Comparison of ENCODE assay signal across 8 cellular contexts in the genomic region with DNA sequence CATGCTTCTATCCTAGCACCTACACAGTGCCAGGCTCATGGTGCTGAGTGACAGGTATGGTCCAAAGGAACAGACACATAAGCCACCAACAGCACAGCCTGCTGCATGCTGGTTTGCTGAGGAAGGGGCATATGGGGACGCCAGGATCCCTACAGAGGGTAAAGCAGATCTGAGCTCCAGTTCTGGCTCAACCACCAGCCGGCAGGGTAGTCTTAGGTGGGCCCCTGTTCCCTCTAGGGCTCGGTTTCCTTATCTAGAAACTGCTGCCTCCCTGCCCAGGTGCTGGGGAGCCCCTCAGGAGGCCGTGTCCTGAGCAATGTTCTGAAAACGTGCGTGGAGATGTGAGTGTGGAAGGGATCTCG. TPM values are rescaled to one million over a fixed set of nuclear protein-coding genes. Genes with fewer than 3 reads are reported as not detected.
DNase-seq lines count a peak whose midpoint lies in the region; ATAC-seq and TF ChIP-seq lines count a peak whose summit lies in the region.

No MANE protein-coding gene starts in this region.

- H3K4me1 Mint-ChIP-seq in endodermal cell (peaks cover 53% of the 10 kb centered on the region), neural progenitor cell (peaks cover 79% of the 10 kb centered on the region)

- H3K27ac ChIP-seq in Panc1 (ENCODE audit: low read length) (peak overlapping the region; percentile 95), endodermal cell (ENCODE audit: low read depth, low read length) (peak overlapping the region; percentile 95), neural progenitor cell (no peak overlapping the region)

- peaks cover 43% of the 10 kb centered on the region for H3K27me3 Mint-ChIP-seq in endodermal cell (ENCODE audit: insufficient read depth)
- peaks cover 12% of the 10 kb centered on the region for H3K27me3 Mint-ChIP-seq in neural progenitor cell (ENCODE audit: insufficient read depth, low read depth)

- 52 to 71% methylated on average over 4 to 7 of the region's 7 CpGs for WGBS in endodermal cell (ENCODE audit: insufficient coverage in 1 of 2, insufficient read length in 1 of 2), 2 experiments

- no peaks in the 10 kb centered on the region for H3K79me2 ChIP-seq in neural progenitor cell (ENCODE audit: low read depth)

- CTCF ChIA-PET in Panc1 (lab: Charles Lee), result interaction anchor here (0.6 to 0.9 kb wide), 2 partner anchors 16 to 17 kb away, joined by 3 read pairs; no protein-coding TSS in a partner anchor

- no peak overlapping the region for H2AFZ ChIP-seq in neural progenitor cell (replicated peaks)

- H3K4me3 ChIP-seq in AG10803 (ENCODE audit: low read length) (peak overlapping the region; percentile 24; the same call in 1 of the 2 replicates), Panc1 (ENCODE audit: low read depth in 2 of 2, low read length in 2 of 2) (no peak overlapping the region), endodermal cell (ENCODE audit: low read length) (no peak overlapping the region), neural progenitor cell (no peak overlapping the region)

- POLR2A ChIA-PET in Panc1 (lab: Charles Lee), result interaction anchor here (0.8 kb wide), 1 partner anchor 116 kb away, joined by 5 read pairs; no protein-coding TSS in a partner anchor

- H3K36me3 Mint-ChIP-seq in endodermal cell (ENCODE audit: low read depth) (peaks cover 23% of the 10 kb centered on the region), neural progenitor cell (peaks cover 35% of the 10 kb centered on the region)

- H3K9me3 Mint-ChIP-seq in endodermal cell (peaks cover 8% of the 10 kb centered on the region), neural progenitor cell (no peaks in the 10 kb centered on the region)

- H4K20me1 ChIP-seq in neural progenitor cell (ENCODE audit: low read depth), result no peaks in the 10 kb centered on the region

- DNase-seq in AG10803 (ENCODE audit: low read depth) (no peak), Panc1 (ENCODE audit: low read depth, low spot score) (no peak), endodermal cell (no peak), neural progenitor cell (ENCODE audit: low spot score) (no peak), C1 segment of cervical spinal cord (lab: John Stamatoyannopoulos, UW) (no peak), NCI-H526 (lab: John Stamatoyannopoulos, UW) (no peak), NCI-H524 treated with DMSO at 0.1 percent for 48 hours (lab: John Stamatoyannopoulos, UW) (no peak)

- peak overlapping the region; percentile 17 for H3K4me3 Mint-ChIP-seq in endodermal cell
- H3K4me3 Mint-ChIP-seq in neural progenitor cell, result peak overlapping the region; percentile 73

- H3K27ac Mint-ChIP-seq in endodermal cell, result peak overlapping the region; percentile 75
- H3K27ac Mint-ChIP-seq in neural progenitor cell, result peak overlapping the region; percentile 88

- peaks cover 73% of the 10 kb centered on the region for H3K4me1 ChIP-seq in Panc1 (ENCODE audit: control insufficient read depth, insufficient read depth, low read length)
- H3K4me1 ChIP-seq in endodermal cell (ENCODE audit: control insufficient read depth, insufficient read depth, low read length), result peaks cover 27% of the 10 kb centered on the region
- peaks cover 27% of the 10 kb centered on the region for H3K4me1 ChIP-seq in neural progenitor cell

- H3K36me3 ChIP-seq in Panc1 (ENCODE audit: control insufficient read depth, insufficient read depth, low read length), result peaks cover 3% of the 10 kb centered on the region; the same call in 1 of the 2 replicates
- H3K36me3 ChIP-seq in endodermal cell (ENCODE audit: control insufficient read depth, insufficient read depth, low read length), result peaks cover 25% of the 10 kb centered on the region
- no peaks in the 10 kb centered on the region for H3K36me3 ChIP-seq in neural progenitor cell

- no peak for ATAC-seq in Panc1
- ATAC-seq in GM21576 (IDR thresholded peaks at IDR 0.05; ENCODE audit: unreplicated experiment), result no peak

- H3K9me3 ChIP-seq in Panc1 (ENCODE audit: control insufficient read depth, insufficient read depth, low read depth, low read length) (no peaks in the 10 kb centered on the region), endodermal cell (ENCODE audit: control insufficient read depth, low read length) (no peaks in the 10 kb centered on the region), neural progenitor cell (ENCODE audit: low read depth) (no peaks in the 10 kb centered on the region)

- in situ Hi-C loops in Panc1 (cut with HindIII; ENCODE audit: low pct_unique_long_range_greater_than_20kb, low sequenced_read_pairs), result no loop called here

- no TSS peak for BruUV-seq in Panc1 (replicated peaks; lab: Mats Ljungman, UMichigan)

- H3K4me2 ChIP-seq in neural progenitor cell, result peak overlapping the region; percentile 56

- intact Hi-C loops in Panc1 (cut with micrococcal nuclease; ENCODE audit: unreplicated experiment), result no loop called here

- no peak overlapping the region for H3K9ac ChIP-seq in endodermal cell (ENCODE audit: extremely low read depth, low read length, poor library complexity, severe bottlenecking)
- H3K9ac ChIP-seq in neural progenitor cell, result no peak overlapping the region

- H3F3A ChIP-seq in neural progenitor cell (ENCODE audit: low read depth), result peaks cover 31% of the 10 kb centered on the region

- no peaks in the 10 kb centered on the region for H3K27me3 ChIP-seq in Panc1 (ENCODE audit: control insufficient read depth, insufficient read depth, low read length)
- no peaks in the 10 kb centered on the region for H3K27me3 ChIP-seq in endodermal cell (ENCODE audit: control insufficient read depth, insufficient read depth, low read length, poor library complexity, severe bottlenecking)
- H3K27me3 ChIP-seq in neural progenitor cell, result peaks cover 30% of the 10 kb centered on the region

- TF ChIP-seq CTCF in AG10803 (conservative IDR thresholded peaks at IDR 0.05; ENCODE audit: low read length) (no peak), Panc1 (IDR thresholded peaks at IDR 0.05) (no peak), endodermal cell (conservative IDR thresholded peaks at IDR 0.05) (no peak), neural progenitor cell (IDR thresholded peaks at IDR 0.05) (no peak)

RNA-seq across cellular contexts. Expression of gene MRPS23, which starts 24.2 kb away (rescaled TPM):
- total RNA-seq in Panc1 (2021; ENCODE audit: unreplicated experiment), result 85.4 TPM
- 76.8 TPM for polyA plus RNA-seq in Panc1 (2012; ENCODE audit: insufficient read length)
- 10 to 100 TPM; 43.9 to 49.2 TPM for total RNA-seq in endodermal cell
- 40.1 TPM for polyA plus RNA-seq in endodermal cell (2013, experiment 1 of 2)
- 41.1 TPM for polyA plus RNA-seq in endodermal cell (2013, experiment 2 of 2)
- 16.4 and 33.3 TPM in 2 replicates for total RNA-seq in neural progenitor cell (ENCODE audit: low replicate concordance)
